Comparison of ENCODE assay signal across 8 cellular contexts in genomic region chr9:132670816-132671371, GRCh38. TPM values are rescaled to one million over a fixed set of nuclear protein-coding genes. Genes with fewer than 3 reads are reported as not detected.
DNase-seq lines count a peak whose midpoint lies in the region; ATAC-seq, FAIRE-seq and TF ChIP-seq lines count a peak whose summit lies in the region.

No MANE protein-coding gene starts in this region.

- H3K4me1 Mint-ChIP-seq in T-cell (peaks cover 55 to 65% (median 59%) of the 10 kb centered on the region in 3 donors), astrocyte (ENCODE audit: low read depth, unreplicated experiment) (peaks cover 27% of the 10 kb centered on the region)

- no peak for FAIRE-seq in astrocyte (lab: Jason Lieb, UNC)

- DNase-seq in ACHN (peak; percentile 27), T-cell (peak in 33 of 34 experiments; percentile 10 to 91 (median 67)), astrocyte (ENCODE audit: low read depth) (no peak), iPS-NIHi7 (ENCODE audit: extremely low spot score) (peak; percentile 55), amniotic stem cell (lab: John Stamatoyannopoulos, UW) (no peak)
- peak in 3 of 4 experiments; percentile 9 to 25 (median 16) for DNase-seq in stimulated activated CD4-positive, alpha-beta T cell treated with anti-CD3 and anti-CD28 coated beads, Interleukin-1b, Interleukin-23, amount 100 ng/mL, for 24 hours (ENCODE audit: low read depth in 4 of 4, low spot score in 1 of 4)

- peaks cover 61% of the 10 kb centered on the region for H4K20me1 ChIP-seq in astrocyte (ENCODE audit: insufficient read depth, low read length)

- peaks cover 93% of the 10 kb centered on the region for H3K79me2 ChIP-seq in astrocyte (ENCODE audit: insufficient read depth, low read length)

- peak overlapping the region; percentile 96 for H3K4me2 ChIP-seq in astrocyte (ENCODE audit: low read length)

- peak overlapping the region; percentile 97 for H3K27ac ChIP-seq in astrocyte (ENCODE audit: low read depth, low read length)

- H3K9me3 Mint-ChIP-seq in T-cell (no peaks in the 10 kb centered on the region), astrocyte (ENCODE audit: unreplicated experiment) (peaks cover 2% of the 10 kb centered on the region)

- peak overlapping the region; percentile 93 for H3K4me3 ChIP-seq in astrocyte (ENCODE audit: insufficient read depth, low read depth, low read length)

- POLR2A ChIA-PET in T-cell (lab: Charles Lee) = interaction anchor here in 1 of 2 donors (0.7 kb wide), 1 partner anchor 941 kb away, joined by 3 read pairs; no protein-coding TSS in a partner anchor

- in situ Hi-C loops in ACHN (cut with HindIII; ENCODE audit: low pct_ligation_motif_present, low pct_unique_long_range_greater_than_20kb, low sequenced_read_pairs) = no loop called here

- no peaks in the 10 kb centered on the region for H3K36me3 Mint-ChIP-seq in T-cell
- no peaks in the 10 kb centered on the region for H3K36me3 Mint-ChIP-seq in astrocyte (ENCODE audit: low read depth, unreplicated experiment)

- H3K27me3 Mint-ChIP-seq in T-cell (no peaks in the 10 kb centered on the region), astrocyte (ENCODE audit: low read depth, unreplicated experiment) (no peaks in the 10 kb centered on the region)

- no peaks in the 10 kb centered on the region for H3K27me3 ChIP-seq in astrocyte (ENCODE audit: insufficient read depth, low read length)

- ATAC-seq in GM18909 (IDR thresholded peaks at IDR 0.05; ENCODE audit: poor library complexity, unreplicated experiment) (peak; percentile 24), HG03378 (IDR thresholded peaks at IDR 0.05; ENCODE audit: unreplicated experiment) (peak; percentile 26), T-cell (replicated peaks in 1 of 4) (peak; percentile 5 to 53 (median 8))

- H2AFZ ChIP-seq in astrocyte (ENCODE audit: low read depth, low read length) = peak overlapping the region; percentile 94

- peak overlapping the region; percentile 86 to 91 (median 87) for H3K4me3 Mint-ChIP-seq in T-cell
- peak overlapping the region; percentile 99 for H3K4me3 Mint-ChIP-seq in astrocyte (ENCODE audit: unreplicated experiment)

- H3K27ac Mint-ChIP-seq in T-cell (peak overlapping the region; percentile 54 to 87), astrocyte (ENCODE audit: unreplicated experiment) (peak overlapping the region; percentile 92)

- H3K9me3 ChIP-seq in astrocyte (ENCODE audit: insufficient read depth, low read depth, low read length) = no peaks in the 10 kb centered on the region

- no peaks in the 10 kb centered on the region for H3K36me3 ChIP-seq in astrocyte (ENCODE audit: insufficient read depth, low read length)

- H3K9ac ChIP-seq in astrocyte (ENCODE audit: low read length) = peak overlapping the region; percentile 99

- no peak for TF ChIP-seq CTCF in astrocyte (IDR thresholded peaks at IDR 0.05; ENCODE audit: insufficient read depth, low read depth, low read length)

- CTCF ChIA-PET in T-cell (lab: Charles Lee) = interaction anchor here in 1 of 2 donors (0.5 to 1.2 kb wide), 3 partner anchors 12 to 634 kb away, joined by 3 read pairs; no protein-coding TSS in a partner anchor

- H3K4me1 ChIP-seq in astrocyte (ENCODE audit: insufficient read depth, low read length) = peaks cover 21% of the 10 kb centered on the region

RNA-seq across cellular contexts. Expression of gene GTF3C4, which starts 0.6 kb away (rescaled TPM):
- 10 to 100 TPM in 4 of 5 donors, 1 to 10 TPM in 1; 8.9 to 14.2 (median 13.2) TPM for total RNA-seq in T-cell
- total RNA-seq in astrocyte = 27.3 and 27.9 TPM in 2 replicates

RNA-seq across cellular contexts. Expression of gene DDX31, which starts 1.1 kb away (rescaled TPM):
- total RNA-seq in T-cell = 10 to 100 TPM; 16.3 to 30.2 (median 19.0) TPM
- 20.2 and 20.5 TPM in 2 replicates for total RNA-seq in astrocyte

Comparison
In these comparisons a context has a peak if more than half of its experiments do, and no peak if none do; other contexts are left out.
1. DNase-seq: peak in ACHN (single experiment), T-cell (33 of 34), iPS-NIHi7 (single experiment) and stimulated activated CD4-positive, alpha-beta T cell treated with anti-CD3 and anti-CD28 coated beads, Interleukin-1b, Interleukin-23, amount 100 ng/mL, for 24 hours (3 of 4); none in astrocyte (single experiment) and amniotic stem cell (single experiment).
2. Peak in every context shown above with its lines, with median percentiles within 50 percentile points of each other: ATAC-seq.